ENCODE assay signal across 14 cellular contexts in genomic region chr16:11679250-11679649, GRCh38. TPM values are rescaled to one million over a fixed set of nuclear protein-coding genes. Genes with fewer than 3 reads are reported as not detected.
A peak's percentile ranks its signal among the peaks of the same experiment; 100 is the strongest.
DNase-seq lines count a peak whose midpoint lies in the region; TF ChIP-seq lines count a peak whose summit lies in the region.
"Had no signal": no experiment of that assay in that cellular context is flagged by ENCODE, and none has a peak within 500 bp of the region (broad histone marks: within the 10 kb centered on the region; RNA-seq: fewer than 3 reads in every experiment).

No MANE protein-coding gene starts in this region.

- H2AFZ ChIP-seq in OCI-LY7 (ENCODE audit: low read length) = no peak overlapping the region
- no peak overlapping the region for H2AFZ ChIP-seq in osteoblast (ENCODE audit: low read length)

- DNase-seq in activated CD4-positive, alpha-beta T cell treated with anti-CD3 and anti-CD28 coated beads, Interleukin-2, amount 10 ng/mL, durations not matched to agents 24 days and 14 days = no peak
- DNase-seq in activated CD4-positive, alpha-beta T cell treated with anti-CD3 and anti-CD28 coated beads for 1 hour = no peak
- DNase-seq in OCI-LY7 (ENCODE audit: low spot score) (no peak), islet precursor cell (peak; percentile 38), spleen (no peak), osteoblast (ENCODE audit: insufficient read length, low spot score, missing footprints) (no peak), GM03348 (ENCODE audit: low spot score) (no peak), hippocampal formation (lab: John Stamatoyannopoulos, UW) (no peak)
- DNase-seq: effector CD4-positive, alpha-beta T cell; NCI-H1105; NCI-H510A treated with DMSO at 0.1 percent for 48 hours had no signal

- peaks cover 67% of the 10 kb centered on the region for H3K36me3 ChIP-seq in OCI-LY7 (ENCODE audit: insufficient read depth, low read length)
- peaks cover 0 to 78% (median 54%) of the 10 kb centered on the region in 6 donors for H3K36me3 ChIP-seq in spleen
- peaks cover 43% of the 10 kb centered on the region for H3K36me3 ChIP-seq in osteoblast (ENCODE audit: insufficient read depth, low read length)

- no peaks in the 10 kb centered on the region for H3K27me3 ChIP-seq in spleen (replicated peaks in 1 of 7)
- no peaks in the 10 kb centered on the region for H3K27me3 ChIP-seq in osteoblast (ENCODE audit: insufficient read depth, low read length)

- WGBS in spleen, 5 donors = 81 to 93% (median 90%) methylated on average over 10 to 13 of the region's 13 CpGs

- BruUV-seq in OCI-LY7 (replicated peaks; lab: Mats Ljungman, UMichigan) = no TSS peak

- H3K4me1 Mint-ChIP-seq in activated CD4-positive, alpha-beta T cell treated with anti-CD3 and anti-CD28 coated beads, Interleukin-2, amount 10 ng/mL, durations not matched to agents 24 days and 14 days = peaks cover 51% of the 10 kb centered on the region

- no peak for TF ChIP-seq POLR2A in spleen (IDR thresholded peaks at IDR 0.05)

- peaks cover 54% of the 10 kb centered on the region for H3K36me3 Mint-ChIP-seq in activated CD4-positive, alpha-beta T cell treated with anti-CD3 and anti-CD28 coated beads, Interleukin-2, amount 10 ng/mL, durations not matched to agents 24 days and 14 days (ENCODE audit: low read depth)

- H3K4me2 ChIP-seq in OCI-LY7 (ENCODE audit: low read length) (peak overlapping the region; percentile 80), osteoblast (ENCODE audit: insufficient read depth, low read length) (no peak overlapping the region)
- H3K4me2 ChIP-seq: A549 had no signal

- peak overlapping the region; percentile 98 for H3K27ac ChIP-seq in OCI-LY7 (ENCODE audit: low read depth, low read length, poor library complexity, severe bottlenecking)
- peak overlapping the region in 6 of 8 donors; percentile 70 to 93 (median 87) for H3K27ac ChIP-seq in spleen
- H3K27ac ChIP-seq in osteoblast (ENCODE audit: low read depth, low read length) = no peak overlapping the region
- H3K27ac ChIP-seq: A549 had no signal

- intact Hi-C loops in activated CD4-positive, alpha-beta T cell treated with anti-CD3 and anti-CD28 coated beads, Interleukin-2, amount 10 ng/mL, durations not matched to agents 24 days and 14 days (cut with micrococcal nuclease) = no loop called here
- intact Hi-C loops in OCI-LY7 (cut with micrococcal nuclease; ENCODE audit: unreplicated experiment) = no loop called here
- intact Hi-C loops in spleen (cut with DNase I; ENCODE audit: low total_unique reads) = no loop called here

- H3K27ac Mint-ChIP-seq in activated CD4-positive, alpha-beta T cell treated with anti-CD3 and anti-CD28 coated beads, Interleukin-2, amount 10 ng/mL, durations not matched to agents 24 days and 14 days = peak overlapping the region; percentile 31
- H3K27ac Mint-ChIP-seq: nephron had no signal

- H3K9me3 ChIP-seq in OCI-LY7 (ENCODE audit: low read length) (no peaks in the 10 kb centered on the region), spleen (no peaks in the 10 kb centered on the region), osteoblast (ENCODE audit: low read depth, low read length) (no peaks in the 10 kb centered on the region)
- H3K9me3 ChIP-seq: A549 had no signal

- H3K9me2 ChIP-seq in OCI-LY7 (ENCODE audit: insufficient read depth, low read length) = no peaks in the 10 kb centered on the region

- peaks cover 32% of the 10 kb centered on the region for H3K79me2 ChIP-seq in OCI-LY7 (ENCODE audit: insufficient read depth, low read depth, low read length)
- peaks cover 25% of the 10 kb centered on the region for H3K79me2 ChIP-seq in osteoblast (ENCODE audit: insufficient read depth, low read length)

- no peak overlapping the region for H3K4me3 Mint-ChIP-seq in activated CD4-positive, alpha-beta T cell treated with anti-CD3 and anti-CD28 coated beads, Interleukin-2, amount 10 ng/mL, durations not matched to agents 24 days and 14 days
- H3K4me3 Mint-ChIP-seq: type B pancreatic cell had no signal

- no peaks in the 10 kb centered on the region for H4K20me1 ChIP-seq in OCI-LY7 (ENCODE audit: insufficient read depth, low read length)
- H4K20me1 ChIP-seq in osteoblast (ENCODE audit: insufficient read depth, low read length) = peaks cover 66% of the 10 kb centered on the region

- no peaks in the 10 kb centered on the region for H3K9me3 Mint-ChIP-seq in activated CD4-positive, alpha-beta T cell treated with anti-CD3 and anti-CD28 coated beads, Interleukin-2, amount 10 ng/mL, durations not matched to agents 24 days and 14 days
- H3K9me3 Mint-ChIP-seq: nephron, type B pancreatic cell had no signal

- H3K4me3 ChIP-seq in OCI-LY7 (ENCODE audit: low read depth, low read length, poor library complexity, severe bottlenecking) (no peak overlapping the region), spleen (no peak overlapping the region), osteoblast (ENCODE audit: insufficient read depth, low read length) (no peak overlapping the region)
- H3K4me3 ChIP-seq: A549 had no signal

- TF ChIP-seq CTCF in OCI-LY7 (conservative IDR thresholded peaks at IDR 0.05; ENCODE audit: low read length) = no peak
- TF ChIP-seq CTCF in spleen (IDR thresholded peaks at IDR 0.05 in 8 of 11, conservative IDR thresholded peaks at IDR 0.05 in 3 of 11) = no peak
- no peak for TF ChIP-seq CTCF in osteoblast (IDR thresholded peaks at IDR 0.05; ENCODE audit: extremely low read depth, low read depth, low read length)

- POLR2A ChIA-PET in OCI-LY7 (lab: Charles Lee) = interaction anchor here (0.5 to 2.0 kb wide), 5 partner anchors 11 to 69 kb away, joined by 3 to 5 read pairs (median 4); no protein-coding TSS in a partner anchor

- peaks cover 99% of the 10 kb centered on the region for H3K4me1 ChIP-seq in OCI-LY7 (ENCODE audit: insufficient read depth, low read length, poor library complexity, severe bottlenecking)
- H3K4me1 ChIP-seq in spleen = peaks cover 79 to 100% (median 97%) of the 10 kb centered on the region in 6 donors
- peaks cover 32% of the 10 kb centered on the region for H3K4me1 ChIP-seq in osteoblast (ENCODE audit: insufficient read depth, low read length)

- H3K27me3 Mint-ChIP-seq in activated CD4-positive, alpha-beta T cell treated with anti-CD3 and anti-CD28 coated beads, Interleukin-2, amount 10 ng/mL, durations not matched to agents 24 days and 14 days = no peaks in the 10 kb centered on the region
- H3K27me3 Mint-ChIP-seq: type B pancreatic cell had no signal

- CTCF ChIA-PET in OCI-LY7 (lab: Charles Lee; ENCODE audit: unreplicated experiment) = interaction anchor here (0.6 kb wide), 1 partner anchor 380 kb away, joined by 3 read pairs; no protein-coding TSS in a partner anchor

RNA-seq across cellular contexts. Expression of gene SNN, which starts 11.0 kb away (rescaled TPM):
- 8.3 and 9.1 TPM in 2 replicates for total RNA-seq in activated CD4-positive, alpha-beta T cell treated with anti-CD3 and anti-CD28 coated beads, Interleukin-2, amount 10 ng/mL, durations not matched to agents 24 days and 14 days
- total RNA-seq in OCI-LY7 (2014; rRNA removed; shearing (Covaris generic)) = 28.3 and 31.8 TPM in 2 replicates
- 27.8 and 31.6 TPM in 2 replicates for total RNA-seq in OCI-LY7 (2022)
- total RNA-seq in spleen = 10 to 100 TPM; 44.5 to 59.5 (median 49.1) TPM
- polyA plus RNA-seq in spleen = 10 to 100 TPM; 22.3 to 53.7 (median 25.1) TPM
- 13.0 and 13.8 TPM in 2 replicates for total RNA-seq in osteoblast
